ENCODE assay signal across 15 cellular contexts in genomic region chr15:60793656-60794055, GRCh38.
A peak's percentile ranks its signal among the peaks of the same experiment; 100 is the strongest.
DNase-seq lines count a peak whose midpoint lies in the region; ATAC-seq and TF ChIP-seq lines count a peak whose summit lies in the region.
"Had no signal": no experiment of that assay in that cellular context is flagged by ENCODE, and none has a peak within 500 bp of the region (broad histone marks: within the 10 kb centered on the region; RNA-seq: fewer than 3 reads in every experiment).

No MANE protein-coding gene starts in this region.

- H2AK5ac ChIP-seq in neuronal stem cell (ENCODE audit: low read depth, low read length): no peak overlapping the region

- no peaks in the 10 kb centered on the region for H3K9me3 ChIP-seq in neuronal stem cell (replicated peaks in 1 of 2; ENCODE audit: control insufficient read depth in 2 of 2, insufficient read depth in 1 of 2, low read depth in 1 of 2, low read length in 2 of 2)

- no peak overlapping the region for H3K14ac ChIP-seq in neuronal stem cell (ENCODE audit: low read length)

- no peak for TF ChIP-seq CTCF in GM10266 (IDR thresholded peaks at IDR 0.05; ENCODE audit: control insufficient read depth, insufficient read depth, low read depth, missing control alignments)

- no peak overlapping the region for H2BK12ac ChIP-seq in neuronal stem cell (ENCODE audit: low read length)

- CTCF ChIA-PET in T-cell (lab: Charles Lee): no interaction called here

- H3K4ac ChIP-seq in neuronal stem cell (ENCODE audit: low read length): no peak overlapping the region

- no peak overlapping the region for H2BK5ac ChIP-seq in neuronal stem cell (ENCODE audit: low read length)

- H3K27ac ChIP-seq in neuronal stem cell (replicated peaks; ENCODE audit: low read length): no peak overlapping the region

- ATAC-seq in T-cell (replicated peaks in 1 of 4): no peak
- ATAC-seq: GM12878 had no signal

- H3K4me3 Mint-ChIP-seq in T-cell: peak overlapping the region in 1 of 3 donors; percentile 25
- H3K4me3 Mint-ChIP-seq: CD14-positive monocyte had no signal

- WGBS in neuronal stem cell (ENCODE audit: extremely low coverage in 2 of 2, insufficient read length in 2 of 2, insufficient replicate concordance in 1 of 2), 2 donors: no CpG with 5 or more reads among the region's 4 CpGs

- no peaks in the 10 kb centered on the region for H3K79me1 ChIP-seq in neuronal stem cell (ENCODE audit: low read depth, low read length)

- H2AFZ ChIP-seq in neuronal stem cell (ENCODE audit: low read length): no peak overlapping the region

- no peak overlapping the region for H3K23ac ChIP-seq in neuronal stem cell (ENCODE audit: low read depth, low read length, poor library complexity)

- DNase-seq in G401 (ENCODE audit: low spot score) (peak; percentile 43), T-cell (no peak), cerebellum (ENCODE audit: low spot score) (peak; percentile 55), retina (peak; percentile 40), DMS 273 treated with DMSO at 0.1 percent for 48 hours (lab: John Stamatoyannopoulos, UW) (no peak), GM10266 (ENCODE audit: extremely low spot score) (no peak), neuronal stem cell (ENCODE audit: low spot score) (no peak)
- DNase-seq: DMS79 treated with DMSO at 0.1 percent for 48 hours, NCI-H1417, NCI-H1930, NCI-H748 treated with DMSO at 0.1 percent for 48 hours, RPMI8226, SIG-M5 had no signal

- H3K4me3 ChIP-seq in neuronal stem cell (ENCODE audit: low read length in 2 of 2): no peak overlapping the region
- H3K4me3 ChIP-seq: GM12878 had no signal

- peak overlapping the region; percentile 34 to 52 for H3K27ac Mint-ChIP-seq in T-cell
- H3K27ac Mint-ChIP-seq: CD14-positive monocyte had no signal

- no peaks in the 10 kb centered on the region for H3K36me3 ChIP-seq in neuronal stem cell (replicated peaks in 1 of 2; ENCODE audit: control insufficient read depth in 2 of 2, insufficient read depth in 2 of 2, low read length in 2 of 2)

- no peaks in the 10 kb centered on the region for H3K27me3 Mint-ChIP-seq in T-cell

- POLR2A ChIA-PET in T-cell (lab: Charles Lee): no interaction called here

- H2BK15ac ChIP-seq in neuronal stem cell (ENCODE audit: low read length): no peak overlapping the region

- no peak overlapping the region for H4K8ac ChIP-seq in neuronal stem cell (ENCODE audit: low read depth, low read length)

- peaks cover 0 to 3% (median 0%) of the 10 kb centered on the region in 3 experiments for H3K27me3 ChIP-seq in neuronal stem cell (ENCODE audit: control insufficient read depth in 3 of 3, insufficient read depth in 3 of 3, low read depth in 1 of 3, low read length in 3 of 3)

- H3K9me3 Mint-ChIP-seq in T-cell: peaks cover 11 to 24% (median 12%) of the 10 kb centered on the region in 3 donors

- H3K36me3 Mint-ChIP-seq in T-cell: peaks cover 19% of the 10 kb centered on the region
- H3K36me3 Mint-ChIP-seq: CD14-positive monocyte had no signal

- in situ Hi-C loops in G401 (cut with HindIII; ENCODE audit: low sequenced_read_pairs): no loop called here

- no peak overlapping the region for H3K18ac ChIP-seq in neuronal stem cell (ENCODE audit: low read length)

- H4K91ac ChIP-seq in neuronal stem cell (ENCODE audit: low read depth, low read length, poor library complexity): no peak overlapping the region

- H3K4me2 ChIP-seq in neuronal stem cell (ENCODE audit: insufficient read depth, low read length, poor library complexity, severe bottlenecking): no peak overlapping the region

- H3K4me1 Mint-ChIP-seq in T-cell: peaks cover 32 to 55% (median 46%) of the 10 kb centered on the region in 3 donors
- H3K4me1 Mint-ChIP-seq: CD14-positive monocyte had no signal

- H2BK120ac ChIP-seq in neuronal stem cell (ENCODE audit: low read depth, low read length): no peak overlapping the region

- no peaks in the 10 kb centered on the region for H3K4me1 ChIP-seq in neuronal stem cell (ENCODE audit: control insufficient read depth in 2 of 2, insufficient read depth in 1 of 2, low read depth in 1 of 2, low read length in 2 of 2)

- H3K9ac ChIP-seq in neuronal stem cell (ENCODE audit: low read depth, low read length, poor library complexity): no peak overlapping the region

Comparison
In these comparisons a context has a peak if more than half of its experiments do, and no peak if none do; other contexts are left out.
1. DNase-seq: peak in G401 (single experiment), cerebellum (single experiment) and retina (single experiment); none in T-cell (0 of 34), DMS 273 treated with DMSO at 0.1 percent for 48 hours (single experiment), GM10266 (single experiment) and neuronal stem cell (single experiment).